In genomic region chr7:43658718-43659548, GRCh38 we compare ENCODE assay signal across 9 cellular contexts.
DNase-seq lines count a peak whose midpoint lies in the region; ATAC-seq and TF ChIP-seq lines count a peak whose summit lies in the region.
"Had no signal": no experiment of that assay in that cellular context is flagged by ENCODE, and none has a peak within 500 bp of the region (broad histone marks: within the 10 kb centered on the region; RNA-seq: fewer than 3 reads in every experiment).

No MANE protein-coding gene starts in this region.

- peaks cover 51% of the 10 kb centered on the region for H3K36me3 Mint-ChIP-seq in activated T-helper 2 cell treated with anti-CD3 and anti-CD28 coated beads, Interferon-gamma antibody, Interleukin-2, Interleukin-4, amounts not matched to agents 10 μg/mL and 5 μg/mL and 100 μg/mL, durations not matched to agents 14 hours and 24 hours and 36 hours (ENCODE audit: low read depth)
- H3K36me3 Mint-ChIP-seq in neural progenitor cell, result peaks cover 49% of the 10 kb centered on the region

- H3K9me3 ChIP-seq in mucosa of descending colon (no peaks in the 10 kb centered on the region), neural progenitor cell (ENCODE audit: low read depth) (no peaks in the 10 kb centered on the region)

- H3K9ac ChIP-seq in neural progenitor cell, result no peak overlapping the region
- H3K9ac ChIP-seq: parathyroid adenoma had no signal

- peaks cover 3% of the 10 kb centered on the region for H4K20me1 ChIP-seq in neural progenitor cell (ENCODE audit: low read depth)

- H3K4me1 ChIP-seq in mucosa of descending colon (ENCODE audit: low read depth) (no peaks in the 10 kb centered on the region), neural progenitor cell (peaks cover 7% of the 10 kb centered on the region)
- H3K4me1 ChIP-seq: parathyroid adenoma had no signal

- peaks cover 46% of the 10 kb centered on the region for H3K4me1 Mint-ChIP-seq in activated T-helper 2 cell treated with anti-CD3 and anti-CD28 coated beads, Interferon-gamma antibody, Interleukin-2, Interleukin-4, amounts not matched to agents 10 μg/mL and 5 μg/mL and 100 μg/mL, durations not matched to agents 14 hours and 24 hours and 36 hours (ENCODE audit: low read depth)
- no peaks in the 10 kb centered on the region for H3K4me1 Mint-ChIP-seq in neural progenitor cell

- no peak overlapping the region for H2AFZ ChIP-seq in neural progenitor cell (replicated peaks)
- H2AFZ ChIP-seq: parathyroid adenoma had no signal

- no peak for DNase-seq in activated T-helper 2 cell treated with anti-CD3 and anti-CD28 coated beads, Interferon-gamma antibody, Interleukin-2, Interleukin-4, amounts not matched to agents 10 μg/mL and 5 μg/mL and 100 μg/mL, durations not matched to agents 14 hours and 24 hours and 36 hours (ENCODE audit: low spot score)
- no peak for DNase-seq in mucosa of descending colon
- no peak for DNase-seq in NCI-H2029 treated with DMSO at 0.1 percent for 48 hours (lab: John Stamatoyannopoulos, UW)
- DNase-seq in neural progenitor cell (ENCODE audit: low spot score), result no peak
- DNase-seq in left colon, result no peak
- no peak for DNase-seq in H4 (ENCODE audit: low spot score)

- no peaks in the 10 kb centered on the region for H3K36me3 ChIP-seq in mucosa of descending colon (ENCODE audit: low read depth)
- H3K36me3 ChIP-seq in neural progenitor cell, result peaks cover 2% of the 10 kb centered on the region

- intact Hi-C loops in activated T-helper 2 cell treated with anti-CD3 and anti-CD28 coated beads, Interferon-gamma antibody, Interleukin-2, Interleukin-4, amounts not matched to agents 10 μg/mL and 5 μg/mL and 100 μg/mL, durations not matched to agents 14 hours and 24 hours and 36 hours (cut with micrococcal nuclease), result loop anchor here (1.0 to 10.0 kb wide), 2 partner anchors 11 to 724 kb away; partner anchors contain the start of genes MRPL32 and PSMA2
- intact Hi-C loops in mucosa of descending colon (cut with DNase I, micrococcal nuclease) (no loop called here), left colon (cut with DNase I, micrococcal nuclease) (no loop called here)

- no peaks in the 10 kb centered on the region for H3K27me3 ChIP-seq in neural progenitor cell

- no peak overlapping the region for H3K4me2 ChIP-seq in neural progenitor cell

- ATAC-seq in GM18502 (IDR thresholded peaks at IDR 0.05; ENCODE audit: poor library complexity, unreplicated experiment) (peak; percentile 83), HG03066 (IDR thresholded peaks at IDR 0.05; ENCODE audit: low read depth, unreplicated experiment) (peak; percentile 72), mucosa of descending colon (peak; percentile 8), left colon (no peak)

- H3K4me3 ChIP-seq in mucosa of descending colon, result no peak overlapping the region
- no peak overlapping the region for H3K4me3 ChIP-seq in neural progenitor cell

- peak overlapping the region; percentile 92 for H3K27ac Mint-ChIP-seq in activated T-helper 2 cell treated with anti-CD3 and anti-CD28 coated beads, Interferon-gamma antibody, Interleukin-2, Interleukin-4, amounts not matched to agents 10 μg/mL and 5 μg/mL and 100 μg/mL, durations not matched to agents 14 hours and 24 hours and 36 hours
- no peak overlapping the region for H3K27ac Mint-ChIP-seq in neural progenitor cell

- H3F3A ChIP-seq in neural progenitor cell (ENCODE audit: low read depth), result no peaks in the 10 kb centered on the region

- H3K27ac ChIP-seq in neural progenitor cell, result no peak overlapping the region
- H3K27ac ChIP-seq: parathyroid adenoma had no signal

- TF ChIP-seq CTCF in mucosa of descending colon (IDR thresholded peaks at IDR 0.05) (no peak), neural progenitor cell (IDR thresholded peaks at IDR 0.05) (no peak)

- H3K4me3 Mint-ChIP-seq in activated T-helper 2 cell treated with anti-CD3 and anti-CD28 coated beads, Interferon-gamma antibody, Interleukin-2, Interleukin-4, amounts not matched to agents 10 μg/mL and 5 μg/mL and 100 μg/mL, durations not matched to agents 14 hours and 24 hours and 36 hours (ENCODE audit: low read depth), result peak overlapping the region; percentile 40
- H3K4me3 Mint-ChIP-seq in neural progenitor cell, result no peak overlapping the region

- no peaks in the 10 kb centered on the region for H3K27me3 Mint-ChIP-seq in activated T-helper 2 cell treated with anti-CD3 and anti-CD28 coated beads, Interferon-gamma antibody, Interleukin-2, Interleukin-4, amounts not matched to agents 10 μg/mL and 5 μg/mL and 100 μg/mL, durations not matched to agents 14 hours and 24 hours and 36 hours (ENCODE audit: low read depth)
- H3K27me3 Mint-ChIP-seq in neural progenitor cell (ENCODE audit: insufficient read depth, low read depth), result no peaks in the 10 kb centered on the region

- H3K9me3 Mint-ChIP-seq in activated T-helper 2 cell treated with anti-CD3 and anti-CD28 coated beads, Interferon-gamma antibody, Interleukin-2, Interleukin-4, amounts not matched to agents 10 μg/mL and 5 μg/mL and 100 μg/mL, durations not matched to agents 14 hours and 24 hours and 36 hours, result peaks cover 5% of the 10 kb centered on the region
- peaks cover 13% of the 10 kb centered on the region for H3K9me3 Mint-ChIP-seq in neural progenitor cell

- H3K79me2 ChIP-seq in neural progenitor cell (ENCODE audit: low read depth), result peaks cover 95% of the 10 kb centered on the region
